Comparison of ENCODE assay signal across 2 cellular contexts in the genomic region with DNA sequence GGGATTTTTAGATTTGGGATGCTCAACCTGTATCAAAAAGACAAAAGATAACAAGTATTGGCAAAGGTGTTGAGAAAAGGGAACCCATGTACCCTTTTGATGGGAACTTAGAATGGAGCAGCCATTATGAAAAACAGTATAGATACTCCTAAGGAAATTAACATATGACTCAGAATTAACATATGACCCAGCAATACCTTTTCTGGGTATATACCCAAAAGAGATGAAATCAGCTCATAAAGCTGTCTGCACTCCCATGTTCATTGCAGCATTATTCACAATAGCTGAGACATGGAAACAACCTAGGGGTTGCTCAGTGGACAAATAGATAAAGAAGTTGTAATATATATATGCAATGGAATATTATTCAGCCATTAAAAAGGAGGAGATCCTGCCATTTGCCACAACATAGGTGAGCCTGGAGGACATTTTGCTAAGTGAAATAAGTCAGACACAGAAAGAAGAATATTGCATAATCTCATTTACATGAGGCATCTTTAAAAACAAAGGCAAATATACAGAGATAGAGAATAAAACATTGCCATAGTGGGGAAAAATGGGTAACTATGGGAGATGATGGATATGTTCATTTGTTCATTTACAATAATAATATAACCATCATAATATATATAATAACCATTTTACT.
A peak's percentile ranks its signal among the peaks of the same experiment; 100 is the strongest.
TF ChIP-seq lines count a peak whose summit lies in the region.

No MANE protein-coding gene starts in this region.

TF ChIP-seq in IMR-90, 13 proteins besides CTCF, POLR2A, EP300 and RAD21:
- TF ChIP-seq SMC3 (IDR thresholded peaks at IDR 0.05; ENCODE audit: low read depth, low read length) = no peak
- 0 out of 2 replicates have a peak, but pooled peaks have one; percentile 24 for TF ChIP-seq CEBPB (IDR thresholded peaks at IDR 0.05; ENCODE audit: low read depth, low read length)

TF ChIP-seq in K562, 482 proteins besides CTCF, POLR2A, EP300 and RAD21:
- TF ChIP-seq MEIS2 (IDR thresholded peaks at IDR 0.05; ENCODE audit: partially characterized antibody) (peak; percentile 49), RHOXF2B (CRISPR knock-in tag; conservative IDR thresholded peaks at IDR 0.05) (no peak), CEBPG (CRISPR knock-in tag; IDR thresholded peaks at IDR 0.05) (no peak), CEBPG (tag; conservative IDR thresholded peaks at IDR 0.05 in 1 of 2, IDR thresholded peaks at IDR 0.05 in 1 of 2) (peak; percentile 19 to 61; a peak in 2 of 4 replicates), ZNF146 (CRISPR knock-in tag; IDR thresholded peaks at IDR 0.05; ENCODE audit: unreplicated experiment) (peak; percentile 56), ZSCAN29 (IDR thresholded peaks at IDR 0.05) (no peak), CEBPB (tag; IDR thresholded peaks at IDR 0.05) (peak; percentile 62; the same call in 1 of the 2 replicates)
- TF ChIP-seq, protein P1, sequence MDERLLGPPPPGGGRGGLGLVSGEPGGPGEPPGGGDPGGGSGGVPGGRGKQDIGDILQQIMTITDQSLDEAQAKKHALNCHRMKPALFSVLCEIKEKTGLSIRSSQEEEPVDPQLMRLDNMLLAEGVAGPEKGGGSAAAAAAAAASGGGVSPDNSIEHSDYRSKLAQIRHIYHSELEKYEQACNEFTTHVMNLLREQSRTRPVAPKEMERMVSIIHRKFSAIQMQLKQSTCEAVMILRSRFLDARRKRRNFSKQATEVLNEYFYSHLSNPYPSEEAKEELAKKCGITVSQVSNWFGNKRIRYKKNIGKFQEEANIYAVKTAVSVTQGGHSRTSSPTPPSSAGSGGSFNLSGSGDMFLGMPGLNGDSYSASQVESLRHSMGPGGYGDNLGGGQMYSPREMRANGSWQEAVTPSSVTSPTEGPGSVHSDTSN (CRISPR knock-in tag; IDR thresholded peaks at IDR 0.05; ENCODE audit: low read depth) = no peak
- TF ChIP-seq, protein P1 (tag; conservative IDR thresholded peaks at IDR 0.05; ENCODE audit: low read depth) = peak; percentile 43
